Comparison of ENCODE assay signal across 19 cellular contexts in genomic region chr1:232459826-232460225, GRCh38.
"Had no signal": no experiment of that assay in that cellular context is flagged by ENCODE, and none has a peak within 500 bp of the region (broad histone marks: within the 10 kb centered on the region; RNA-seq: fewer than 3 reads in every experiment).

No MANE protein-coding gene starts in this region.

- H3K4me1 ChIP-seq: prostate gland, tibial artery had no signal

- H3K4me3 ChIP-seq: body of pancreas, esophagus squamous epithelium, mucosa of descending colon, prostate gland, right atrium auricular region, tibial artery had no signal

- H3K27me3 ChIP-seq: body of pancreas, esophagus squamous epithelium, right atrium auricular region, tibial artery had no signal

- DNase-seq: activated CD4-positive, alpha-beta T cell treated with anti-CD3 and anti-CD28 coated beads for 48 hours; activated CD4-positive, CD25-positive, alpha-beta regulatory T cell; activated naive CD4-positive, alpha-beta T cell; activated naive CD8-positive, alpha-beta T cell treated with anti-CD3 and anti-CD28 coated beads for 36 hours; activated T-cell treated with anti-CD3 and anti-CD28 coated beads, Interleukin-2, amount 50 U/mL, for 1 hour; amygdala; body of pancreas; caudate nucleus; effector memory CD8-positive, alpha-beta T cell; esophagus squamous epithelium; hippocampal formation; left ventricle myocardium superior; mucosa of descending colon; naive B cell; stimulated activated naive CD8-positive, alpha-beta T cell treated with anti-CD3 and anti-CD28 coated beads, Interleukin-15, Interleukin-2, amounts not matched to agents 100 U/mL and 50 U/mL, for 24 hours; substantia nigra; tibial artery had no signal

- ATAC-seq: body of pancreas; left ventricle myocardium superior; mucosa of descending colon; stimulated activated naive CD8-positive, alpha-beta T cell treated with anti-CD3 and anti-CD28 coated beads, Interleukin-15, Interleukin-2, amounts not matched to agents 100 U/mL and 50 U/mL, for 24 hours had no signal

- H3K27ac ChIP-seq: body of pancreas, esophagus squamous epithelium, prostate gland, right atrium auricular region, tibial artery had no signal

- H3K9me3 ChIP-seq: body of pancreas, esophagus squamous epithelium, mucosa of descending colon, prostate gland, right atrium auricular region, tibial artery had no signal

- H3K36me3 ChIP-seq: prostate gland had no signal
